ENCODE assay signal across 19 cellular contexts in the genomic region with DNA sequence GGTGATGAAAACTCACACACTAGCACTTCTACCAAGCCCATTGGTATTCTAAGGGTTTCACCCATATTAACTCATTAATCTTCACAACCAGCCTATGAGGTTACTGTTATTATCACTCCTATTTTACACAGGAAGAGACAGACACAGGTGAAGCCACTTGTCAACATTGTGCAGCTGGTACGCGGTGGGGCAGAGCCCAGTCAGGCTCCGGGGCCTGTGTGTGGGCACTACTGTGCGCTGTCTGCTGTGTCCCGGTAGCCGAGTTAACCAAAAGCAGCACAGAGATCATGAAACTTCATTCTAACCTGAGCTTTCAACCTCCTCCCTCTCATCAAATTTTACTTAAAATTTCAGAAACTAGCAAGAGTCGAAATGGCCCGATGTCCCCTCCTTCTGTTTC.
DNase-seq lines count a peak whose midpoint lies in the region; ATAC-seq and TF ChIP-seq lines count a peak whose summit lies in the region.
"Had no signal": no experiment of that assay in that cellular context is flagged by ENCODE, and none has a peak within 500 bp of the region (broad histone marks: within the 10 kb centered on the region; RNA-seq: fewer than 3 reads in every experiment).

No MANE protein-coding gene starts in this region.

- ATAC-seq in aorta (ENCODE audit: low FRiP score) (no peak), GM21576 (IDR thresholded peaks at IDR 0.05; ENCODE audit: unreplicated experiment) (no peak), left lobe of liver (no peak)

- H3K27me3 ChIP-seq in breast epithelium (peaks cover 0 to 33% of the 10 kb centered on the region in 2 donors), dorsolateral prefrontal cortex (peaks cover 0 to 46% (median 5%) of the 10 kb centered on the region in 45 donors), osteoblast (ENCODE audit: insufficient read depth, low read length) (no peaks in the 10 kb centered on the region), aorta (ENCODE audit: control insufficient read depth in 1 of 2, insufficient read depth in 2 of 2, low read length in 1 of 2) (no peaks in the 10 kb centered on the region)
- H3K27me3 ChIP-seq: thyroid gland had no signal

- WGBS in aorta, 2 donors = 75 to 86% methylated on average over 8 of the region's 8 CpGs

- no peak overlapping the region for H2AFZ ChIP-seq in osteoblast (ENCODE audit: low read length)

- H3K27ac Mint-ChIP-seq in MCF 10A (ENCODE audit: low read depth, unreplicated experiment) = peak overlapping the region; percentile 88
- H3K27ac Mint-ChIP-seq: activated naive CD8-positive, alpha-beta T cell treated with anti-CD3 and anti-CD28 coated beads for 36 hours had no signal

- peak overlapping the region in 1 of 2 donors; percentile 19 for H3K27ac ChIP-seq in breast epithelium
- H3K27ac ChIP-seq in dorsolateral prefrontal cortex = peak overlapping the region in 42 of 59 donors; percentile 2 to 86 (median 48)
- H3K27ac ChIP-seq in osteoblast (ENCODE audit: low read depth, low read length) = no peak overlapping the region
- H3K27ac ChIP-seq in aorta (ENCODE audit: low read depth in 1 of 2, low read length in 2 of 2) = peak overlapping the region; percentile 46 to 99
- H3K27ac ChIP-seq: HL-60 had no signal

- no TSS peak for BruUV-seq in MCF 10A (replicated peaks; lab: Mats Ljungman, UMichigan)

- H4K20me1 ChIP-seq in osteoblast (ENCODE audit: insufficient read depth, low read length) = no peaks in the 10 kb centered on the region

- H3K79me2 ChIP-seq in osteoblast (ENCODE audit: insufficient read depth, low read length) = no peaks in the 10 kb centered on the region

- POLR2A ChIA-PET in MCF 10A (lab: Yijun Ruan, JAX) = interaction anchor here (0.6 to 0.9 kb wide), 2 partner anchors 14 to 99 kb away, joined by 3 read pairs; no protein-coding TSS in a partner anchor

- H3K4me2 ChIP-seq in osteoblast (ENCODE audit: insufficient read depth, low read length) = peak overlapping the region; percentile 57

- H3K9me3 ChIP-seq in breast epithelium (no peaks in the 10 kb centered on the region), osteoblast (ENCODE audit: low read depth, low read length) (no peaks in the 10 kb centered on the region), aorta (ENCODE audit: control insufficient read depth, low read length) (no peaks in the 10 kb centered on the region)
- H3K9me3 ChIP-seq: thyroid gland had no signal

- no peaks in the 10 kb centered on the region for H3K27me3 Mint-ChIP-seq in MCF 10A (ENCODE audit: insufficient read depth, unreplicated experiment)

- DNase-seq in MCF 10A (ENCODE audit: unreplicated experiment) = no peak
- no peak for DNase-seq in breast epithelium (ENCODE audit: low spot score in 2 of 2)
- no peak for DNase-seq in dorsolateral prefrontal cortex
- peak; percentile 65 for DNase-seq in osteoblast (ENCODE audit: insufficient read length, low spot score, missing footprints)
- DNase-seq in aorta = no peak
- no peak for DNase-seq in NCI-H1436 (lab: John Stamatoyannopoulos, UW)
- no peak for DNase-seq in left lobe of liver (ENCODE audit: low spot score)
- DNase-seq: activated CD4-positive, alpha-beta T cell treated with anti-CD3 and anti-CD28 coated beads for 1 hour; KBM-7; kidney; NCI-H1092 treated with DMSO at 0.1 percent for 48 hours; NCI-H2171 treated with DMSO at 0.1 percent for 48 hours; SHP77 treated with DMSO at 0.1 percent for 48 hours; stimulated activated CD4-positive, alpha-beta T cell treated with anti-CD3 and anti-CD28 coated beads, Interleukin-1b, Interleukin-23, amount 100 ng/mL, for 48 hours; T1000; thyroid gland had no signal

- TF ChIP-seq POLR2A in breast epithelium (IDR thresholded peaks at IDR 0.05) = no peak

- no peaks in the 10 kb centered on the region for H3K9me3 Mint-ChIP-seq in MCF 10A (ENCODE audit: unreplicated experiment)
- H3K9me3 Mint-ChIP-seq: activated naive CD8-positive, alpha-beta T cell treated with anti-CD3 and anti-CD28 coated beads for 36 hours had no signal

- no peaks in the 10 kb centered on the region for H3K4me1 ChIP-seq in breast epithelium
- no peaks in the 10 kb centered on the region for H3K4me1 ChIP-seq in osteoblast (ENCODE audit: insufficient read depth, low read length)
- H3K4me1 ChIP-seq in aorta (ENCODE audit: control insufficient read depth in 1 of 2, insufficient read depth in 2 of 2, low read length in 2 of 2) = no peaks in the 10 kb centered on the region
- H3K4me1 ChIP-seq: thyroid gland had no signal

- H3K4me3 Mint-ChIP-seq in MCF 10A (ENCODE audit: unreplicated experiment) = no peak overlapping the region
- H3K4me3 Mint-ChIP-seq: activated naive CD8-positive, alpha-beta T cell treated with anti-CD3 and anti-CD28 coated beads for 36 hours had no signal

- intact Hi-C loops in MCF 10A (cut with micrococcal nuclease) (loop anchor here (5.0 kb wide), 1 partner anchor 170 kb away; no protein-coding TSS in a partner anchor), breast epithelium (cut with DNase I; ENCODE audit: low total_unique reads) (no loop called here), dorsolateral prefrontal cortex (cut with DNase I) (no loop called here), aorta (cut with DNase I) (no loop called here)

- CTCF ChIA-PET in MCF 10A (lab: Yijun Ruan, JAX) = interaction anchor here (0.5 to 0.6 kb wide), 2 partner anchors 193 to 891 kb away, joined by 4 read pairs; no protein-coding TSS in a partner anchor

- no peak overlapping the region for H3K4me3 ChIP-seq in breast epithelium
- no peak overlapping the region for H3K4me3 ChIP-seq in dorsolateral prefrontal cortex
- no peak overlapping the region for H3K4me3 ChIP-seq in osteoblast (ENCODE audit: insufficient read depth, low read length)
- no peak overlapping the region for H3K4me3 ChIP-seq in aorta (ENCODE audit: low read length in 2 of 2)

- peaks cover 5% of the 10 kb centered on the region for H3K4me1 Mint-ChIP-seq in MCF 10A (ENCODE audit: insufficient read depth, unreplicated experiment)

- TF ChIP-seq CTCF in MCF 10A (IDR thresholded peaks at IDR 0.05; ENCODE audit: unreplicated experiment) (no peak), breast epithelium (IDR thresholded peaks at IDR 0.05) (no peak), dorsolateral prefrontal cortex (IDR thresholded peaks at IDR 0.05 in 54 of 56, conservative IDR thresholded peaks at IDR 0.05 in 2 of 56; ENCODE audit: low read depth in 1 of 56, partially characterized antibody in 56 of 56) (no peak), osteoblast (IDR thresholded peaks at IDR 0.05; ENCODE audit: extremely low read depth, low read depth, low read length) (no peak)

- H3K36me3 Mint-ChIP-seq in MCF 10A (ENCODE audit: insufficient read depth, unreplicated experiment) = peaks cover 5% of the 10 kb centered on the region
- H3K36me3 Mint-ChIP-seq: activated naive CD8-positive, alpha-beta T cell treated with anti-CD3 and anti-CD28 coated beads for 36 hours had no signal

- H3K36me3 ChIP-seq in breast epithelium (no peaks in the 10 kb centered on the region), osteoblast (ENCODE audit: insufficient read depth, low read length) (no peaks in the 10 kb centered on the region), aorta (ENCODE audit: control insufficient read depth in 1 of 2, insufficient read depth in 2 of 2, low read length in 1 of 2) (no peaks in the 10 kb centered on the region)
- H3K36me3 ChIP-seq: thyroid gland had no signal
